ENCODE assay signal across 1 cellular context in the genomic region with DNA sequence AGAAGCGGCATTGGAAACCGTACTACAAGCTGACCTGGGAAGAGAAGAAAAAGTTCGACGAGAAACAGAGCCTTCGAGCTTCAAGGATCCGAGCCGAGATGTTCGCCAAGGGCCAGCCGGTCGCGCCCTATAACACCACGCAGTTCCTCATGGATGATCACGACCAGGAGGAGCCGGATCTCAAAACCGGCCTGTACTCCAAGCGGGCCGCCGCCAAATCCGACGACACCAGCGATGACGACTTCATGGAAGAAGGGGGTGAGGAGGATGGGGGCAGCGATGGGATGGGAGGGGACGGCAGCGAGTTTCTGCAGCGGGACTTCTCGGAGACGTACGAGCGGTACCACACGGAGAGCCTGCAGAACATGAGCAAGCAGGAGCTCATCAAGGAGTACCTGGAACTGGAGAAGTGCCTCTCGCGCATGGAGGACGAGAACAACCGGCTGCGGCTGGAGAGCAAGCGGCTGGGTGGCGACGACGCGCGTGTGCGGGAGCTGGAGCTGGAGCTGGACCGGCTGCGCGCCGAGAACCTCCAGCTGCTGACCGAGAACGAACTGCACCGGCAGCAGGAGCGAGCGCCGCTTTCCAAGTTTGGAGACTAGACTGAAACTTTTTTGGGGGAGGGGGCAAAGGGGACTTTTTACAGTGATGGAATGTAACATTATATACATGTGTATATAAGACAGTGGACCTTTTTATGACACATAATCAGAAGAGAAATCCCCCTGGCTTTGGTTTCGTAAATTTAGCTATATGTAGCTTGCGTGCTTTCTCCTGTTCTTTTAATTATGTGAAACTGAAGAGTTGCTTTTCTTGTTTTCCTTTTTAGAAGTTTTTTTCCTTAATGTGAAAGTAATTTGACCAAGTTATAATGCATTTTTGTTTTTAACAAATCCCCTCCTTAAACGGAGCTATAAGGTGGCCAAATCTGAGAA.
A peak's percentile ranks its signal among the peaks of the same experiment; 100 is the strongest.
TF ChIP-seq lines count a peak whose summit lies in the region.

No MANE protein-coding gene starts in this region.

TF ChIP-seq in K562, 482 proteins besides CTCF, POLR2A, EP300 and RAD21 (continues in another document):
- TF ChIP-seq, protein P1, sequence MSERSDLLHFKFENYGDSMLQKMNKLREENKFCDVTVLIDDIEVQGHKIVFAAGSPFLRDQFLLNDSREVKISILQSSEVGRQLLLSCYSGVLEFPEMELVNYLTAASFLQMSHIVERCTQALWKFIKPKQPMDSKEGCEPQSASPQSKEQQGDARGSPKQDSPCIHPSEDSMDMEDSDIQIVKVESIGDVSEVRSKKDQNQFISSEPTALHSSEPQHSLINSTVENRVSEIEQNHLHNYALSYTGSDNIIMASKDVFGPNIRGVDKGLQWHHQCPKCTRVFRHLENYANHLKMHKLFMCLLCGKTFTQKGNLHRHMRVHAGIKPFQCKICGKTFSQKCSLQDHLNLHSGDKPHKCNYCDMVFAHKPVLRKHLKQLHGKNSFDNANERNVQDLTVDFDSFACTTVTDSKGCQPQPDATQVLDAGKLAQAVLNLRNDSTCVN (CRISPR knock-in tag; IDR thresholded peaks at IDR 0.05) = no peak
- TF ChIP-seq GABPB1 (CRISPR knock-in tag; IDR thresholded peaks at IDR 0.05) (0 out of 2 replicates have a peak, but pooled peaks have one; percentile 20), PTBP1 (IDR thresholded peaks at IDR 0.05; ENCODE audit: low read depth, low read length) (0 out of 2 replicates have a peak, but pooled peaks have one; percentile 60), ZBTB1 (CRISPR knock-in tag; IDR thresholded peaks at IDR 0.05; ENCODE audit: borderline replicate concordance, low read depth) (0 out of 2 replicates have a peak, but pooled peaks have one; percentile 27), RBBP5 (IDR thresholded peaks at IDR 0.05; ENCODE audit: borderline replicate concordance, insufficient read depth, low read length, poor library complexity, severe bottlenecking) (peak; percentile 85), RBM22 (IDR thresholded peaks at IDR 0.05; ENCODE audit: low read depth, low read length, poor library complexity, severe bottlenecking) (peak; percentile 71), PRPF4 (IDR thresholded peaks at IDR 0.05; ENCODE audit: insufficient read depth, low read depth, low read length, poor library complexity, severe bottlenecking) (peak; percentile 34), NCOA6 (IDR thresholded peaks at IDR 0.05) (peak; percentile 4; the same call in 1 of the 2 replicates), SAFB (IDR thresholded peaks at IDR 0.05; ENCODE audit: borderline replicate concordance, low read depth, low read length) (peak; percentile 58; the same call in 1 of the 2 replicates), CBX2 (IDR thresholded peaks at IDR 0.05; ENCODE audit: insufficient read depth, low read length, poor library complexity, severe bottlenecking) (no peak), MNT (conservative IDR thresholded peaks at IDR 0.05) (0 out of 4 replicates have a peak, but pooled peaks of 1 of the 2 experiments have one; percentile 27), ZBTB40 (IDR thresholded peaks at IDR 0.05) (0 out of 2 replicates have a peak, but pooled peaks have one; percentile 13), ZBTB40 (CRISPR knock-in tag; IDR thresholded peaks at IDR 0.05) (no peak), HLTF (IDR thresholded peaks at IDR 0.05) (0 out of 2 replicates have a peak, but pooled peaks have one; percentile 49), SIN3A (IDR thresholded peaks at IDR 0.05; ENCODE audit: borderline replicate concordance in 2 of 2, control insufficient read depth in 1 of 2, low read depth in 2 of 2, low read length in 2 of 2) (0 out of 4 replicates have a peak, but pooled peaks of 1 of the 2 experiments have one; percentile 29), YY1 (IDR thresholded peaks at IDR 0.05; ENCODE audit: borderline replicate concordance in 1 of 3, control insufficient read depth in 1 of 3, extremely low read depth in 1 of 3, insufficient read depth in 3 of 3, insufficient read length in 1 of 3, insufficient replicate concordance in 2 of 3, low read depth in 1 of 3, low read length in 2 of 3) (no peak), ARID3A (IDR thresholded peaks at IDR 0.05; ENCODE audit: borderline replicate concordance, low read depth, low read length) (no peak), KLF10 (CRISPR knock-in tag; IDR thresholded peaks at IDR 0.05) (no peak), MTA3 (IDR thresholded peaks at IDR 0.05; ENCODE audit: borderline replicate concordance) (peak; percentile 42; the same call in 1 of the 2 replicates), NFATC3 (IDR thresholded peaks at IDR 0.05) (peak; percentile 100), NR3C1 (CRISPR knock-in tag; IDR thresholded peaks at IDR 0.05) (no peak), ZSCAN29 (IDR thresholded peaks at IDR 0.05) (0 out of 2 replicates have a peak, but pooled peaks have one; percentile 19), SOX6 (IDR thresholded peaks at IDR 0.05) (0 out of 2 replicates have a peak, but pooled peaks have one; percentile 17), ARHGAP35 (IDR thresholded peaks at IDR 0.05; ENCODE audit: partially characterized antibody) (no peak)
- TF ChIP-seq, protein P2, sequence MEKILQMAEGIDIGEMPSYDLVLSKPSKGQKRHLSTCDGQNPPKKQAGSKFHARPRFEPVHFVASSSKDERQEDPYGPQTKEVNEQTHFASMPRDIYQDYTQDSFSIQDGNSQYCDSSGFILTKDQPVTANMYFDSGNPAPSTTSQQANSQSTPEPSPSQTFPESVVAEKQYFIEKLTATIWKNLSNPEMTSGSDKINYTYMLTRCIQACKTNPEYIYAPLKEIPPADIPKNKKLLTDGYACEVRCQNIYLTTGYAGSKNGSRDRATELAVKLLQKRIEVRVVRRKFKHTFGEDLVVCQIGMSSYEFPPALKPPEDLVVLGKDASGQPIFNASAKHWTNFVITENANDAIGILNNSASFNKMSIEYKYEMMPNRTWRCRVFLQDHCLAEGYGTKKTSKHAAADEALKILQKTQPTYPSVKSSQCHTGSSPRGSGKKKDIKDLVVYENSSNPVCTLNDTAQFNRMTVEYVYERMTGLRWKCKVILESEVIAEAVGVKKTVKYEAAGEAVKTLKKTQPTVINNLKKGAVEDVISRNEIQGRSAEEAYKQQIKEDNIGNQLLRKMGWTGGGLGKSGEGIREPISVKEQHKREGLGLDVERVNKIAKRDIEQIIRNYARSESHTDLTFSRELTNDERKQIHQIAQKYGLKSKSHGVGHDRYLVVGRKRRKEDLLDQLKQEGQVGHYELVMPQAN (IDR thresholded peaks at IDR 0.05; ENCODE audit: borderline replicate concordance) = peak; percentile 28; the same call in 1 of the 2 replicates
- TF ChIP-seq, protein P3, sequence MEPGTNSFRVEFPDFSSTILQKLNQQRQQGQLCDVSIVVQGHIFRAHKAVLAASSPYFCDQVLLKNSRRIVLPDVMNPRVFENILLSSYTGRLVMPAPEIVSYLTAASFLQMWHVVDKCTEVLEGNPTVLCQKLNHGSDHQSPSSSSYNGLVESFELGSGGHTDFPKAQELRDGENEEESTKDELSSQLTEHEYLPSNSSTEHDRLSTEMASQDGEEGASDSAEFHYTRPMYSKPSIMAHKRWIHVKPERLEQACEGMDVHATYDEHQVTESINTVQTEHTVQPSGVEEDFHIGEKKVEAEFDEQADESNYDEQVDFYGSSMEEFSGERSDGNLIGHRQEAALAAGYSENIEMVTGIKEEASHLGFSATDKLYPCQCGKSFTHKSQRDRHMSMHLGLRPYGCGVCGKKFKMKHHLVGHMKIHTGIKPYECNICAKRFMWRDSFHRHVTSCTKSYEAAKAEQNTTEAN (CRISPR knock-in tag; IDR thresholded peaks at IDR 0.05) = no peak
- TF ChIP-seq, protein P4, sequence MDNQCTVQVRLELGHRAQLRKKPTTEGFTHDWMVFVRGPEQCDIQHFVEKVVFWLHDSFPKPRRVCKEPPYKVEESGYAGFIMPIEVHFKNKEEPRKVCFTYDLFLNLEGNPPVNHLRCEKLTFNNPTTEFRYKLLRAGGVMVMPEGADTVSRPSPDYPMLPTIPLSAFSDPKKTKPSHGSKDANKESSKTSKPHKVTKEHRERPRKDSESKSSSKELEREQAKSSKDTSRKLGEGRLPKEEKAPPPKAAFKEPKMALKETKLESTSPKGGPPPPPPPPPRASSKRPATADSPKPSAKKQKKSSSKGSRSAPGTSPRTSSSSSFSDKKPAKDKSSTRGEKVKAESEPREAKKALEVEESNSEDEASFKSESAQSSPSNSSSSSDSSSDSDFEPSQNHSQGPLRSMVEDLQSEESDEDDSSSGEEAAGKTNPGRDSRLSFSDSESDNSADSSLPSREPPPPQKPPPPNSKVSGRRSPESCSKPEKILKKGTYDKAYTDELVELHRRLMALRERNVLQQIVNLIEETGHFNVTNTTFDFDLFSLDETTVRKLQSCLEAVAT (IDR thresholded peaks at IDR 0.05) = peak; percentile 12 to 62; a peak in 3 of 4 replicates
- TF ChIP-seq, protein P5, sequence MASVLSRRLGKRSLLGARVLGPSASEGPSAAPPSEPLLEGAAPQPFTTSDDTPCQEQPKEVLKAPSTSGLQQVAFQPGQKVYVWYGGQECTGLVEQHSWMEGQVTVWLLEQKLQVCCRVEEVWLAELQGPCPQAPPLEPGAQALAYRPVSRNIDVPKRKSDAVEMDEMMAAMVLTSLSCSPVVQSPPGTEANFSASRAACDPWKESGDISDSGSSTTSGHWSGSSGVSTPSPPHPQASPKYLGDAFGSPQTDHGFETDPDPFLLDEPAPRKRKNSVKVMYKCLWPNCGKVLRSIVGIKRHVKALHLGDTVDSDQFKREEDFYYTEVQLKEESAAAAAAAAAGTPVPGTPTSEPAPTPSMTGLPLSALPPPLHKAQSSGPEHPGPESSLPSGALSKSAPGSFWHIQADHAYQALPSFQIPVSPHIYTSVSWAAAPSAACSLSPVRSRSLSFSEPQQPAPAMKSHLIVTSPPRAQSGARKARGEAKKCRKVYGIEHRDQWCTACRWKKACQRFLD (CRISPR knock-in tag; IDR thresholded peaks at IDR 0.05) = no peak; the same call in 1 of the 2 replicates
